ENCODE assay signal across 24 cellular contexts in genomic region chr11:130637566-130637965, GRCh38.
DNase-seq lines count a peak whose midpoint lies in the region; ATAC-seq, FAIRE-seq and TF ChIP-seq lines count a peak whose summit lies in the region.
"Had no signal": no experiment of that assay in that cellular context is flagged by ENCODE, and none has a peak within 500 bp of the region (broad histone marks: within the 10 kb centered on the region; RNA-seq: fewer than 3 reads in every experiment).

No MANE protein-coding gene starts in this region.

- no peak for DNase-seq in PC-3
- no peak for DNase-seq in mammary epithelial cell
- DNase-seq in osteocyte (ENCODE audit: extremely low spot score, unreplicated experiment) = no peak
- DNase-seq in small intestine = no peak
- no peak for DNase-seq in SW 1271 (lab: John Stamatoyannopoulos, UW)
- DNase-seq: amygdala; effector memory CD8-positive, alpha-beta T cell; erythroblast; glutamatergic neuron; left lung; NCI-H1092 treated with DMSO at 0.1 percent for 48 hours; NCI-H1694 treated with DMSO at 0.1 percent for 48 hours; NCI-H510A; psoas muscle; stimulated activated naive CD4-positive, alpha-beta T cell treated with Interleukin-2 at 50 U/mL for 16 hours; upper lobe of left lung had no signal

- H3K36me3 ChIP-seq in PC-3 (ENCODE audit: low read depth, low read length) (no peaks in the 10 kb centered on the region), mammary epithelial cell (ENCODE audit: insufficient read depth, low read length) (no peaks in the 10 kb centered on the region), small intestine (ENCODE audit: control insufficient read depth in 2 of 2, insufficient read depth in 2 of 2, low read length in 2 of 2) (no peaks in the 10 kb centered on the region)
- H3K36me3 ChIP-seq: BLaER1 treated with 17β-estradiol and CSF1 and Interleukin-3, amounts not matched to agents 10 nM and 100 nM; left lung; neutrophil; suprapubic skin; upper lobe of left lung had no signal

- no peaks in the 10 kb centered on the region for H3K36me3 Mint-ChIP-seq in osteocyte (ENCODE audit: unreplicated experiment)
- H3K36me3 Mint-ChIP-seq: activated naive CD4-positive, alpha-beta T cell treated with anti-CD3 and anti-CD28 coated beads, Interleukin-2, amount 50 U/mL, for 72 hours had no signal

- peaks cover 58% of the 10 kb centered on the region for H3K4me1 ChIP-seq in PC-3 (ENCODE audit: insufficient read depth, low read length)
- H3K4me1 ChIP-seq in mammary epithelial cell (ENCODE audit: insufficient read depth, low read length) = peaks cover 47% of the 10 kb centered on the region
- no peaks in the 10 kb centered on the region for H3K4me1 ChIP-seq in small intestine (ENCODE audit: control insufficient read depth in 2 of 2, insufficient read depth in 1 of 2, low read depth in 1 of 2, low read length in 1 of 2)
- H3K4me1 ChIP-seq: suprapubic skin had no signal

- dilution Hi-C loops in mammary epithelial cell (cut with HindIII; ENCODE audit: low sequenced_read_pairs) = loop anchor here (5.0 kb wide), 2 partner anchors 35 to 40 kb away; no protein-coding TSS in a partner anchor

- no peak overlapping the region for H3K4me3 Mint-ChIP-seq in osteocyte (ENCODE audit: unreplicated experiment)
- H3K4me3 Mint-ChIP-seq: activated CD4-positive, alpha-beta T cell treated with anti-CD3 and anti-CD28 coated beads, Interleukin-2, amount 10 ng/mL, durations not matched to agents 24 days and 14 days; effector memory CD8-positive, alpha-beta T cell had no signal

- H3K27ac ChIP-seq in PC-3 (ENCODE audit: low read length) (peak overlapping the region; percentile 97), mammary epithelial cell (ENCODE audit: insufficient read depth, low read depth, low read length) (peak overlapping the region; percentile 90), small intestine (ENCODE audit: low read depth in 1 of 2, low read length in 1 of 2) (no peak overlapping the region)
- H3K27ac ChIP-seq: BLaER1 treated with 17β-estradiol and CSF1 and Interleukin-3, amounts not matched to agents 10 nM and 100 nM; coronary artery; neutrophil; psoas muscle; suprapubic skin; upper lobe of left lung had no signal

- peaks cover 17% of the 10 kb centered on the region for H3F3A ChIP-seq in PC-3 (ENCODE audit: low read length, unreplicated experiment)

- no peak for FAIRE-seq in small intestine (lab: Jason Lieb, UNC)

- H4K20me1 ChIP-seq in PC-3 (ENCODE audit: low read length) (no peaks in the 10 kb centered on the region), mammary epithelial cell (ENCODE audit: insufficient read depth, low read length) (no peaks in the 10 kb centered on the region)
- H4K20me1 ChIP-seq: BLaER1 treated with 17β-estradiol and CSF1 and Interleukin-3, amounts not matched to agents 10 nM and 100 nM had no signal

- BruUV-seq in PC-3 (replicated peaks; lab: Mats Ljungman, UMichigan) (no TSS peak), mammary epithelial cell (replicated peaks; lab: Mats Ljungman, UMichigan) (no TSS peak)

- H3K9me3 ChIP-seq in PC-3 (ENCODE audit: low read length) (no peaks in the 10 kb centered on the region), mammary epithelial cell (replicated peaks; ENCODE audit: insufficient read depth, low read length) (no peaks in the 10 kb centered on the region), small intestine (ENCODE audit: control insufficient read depth, low read depth) (no peaks in the 10 kb centered on the region)
- H3K9me3 ChIP-seq: BLaER1 treated with 17β-estradiol and CSF1 and Interleukin-3, amounts not matched to agents 10 nM and 100 nM; left lung; neutrophil; psoas muscle; suprapubic skin; upper lobe of left lung had no signal

- peaks cover 70% of the 10 kb centered on the region for H3K4me1 Mint-ChIP-seq in osteocyte (ENCODE audit: unreplicated experiment)

- no peaks in the 10 kb centered on the region for H3K9me2 ChIP-seq in PC-3 (replicated peaks; ENCODE audit: low read length)

- H3K4me2 ChIP-seq in PC-3 (ENCODE audit: low read length) = peak overlapping the region; percentile 50
- H3K4me2 ChIP-seq in mammary epithelial cell (ENCODE audit: insufficient read depth, low read depth, low read length) = peak overlapping the region; percentile 12
- H3K4me2 ChIP-seq: BLaER1 treated with 17β-estradiol and CSF1 and Interleukin-3, amounts not matched to agents 10 nM and 100 nM had no signal

- 89% methylated on average over 7 of the region's 7 CpGs for WGBS in mammary epithelial cell (ENCODE audit: low coverage, missing lambda C conversion rate)
- 91 to 93% (median 92%) methylated on average over 7 of the region's 7 CpGs for WGBS in small intestine, 3 donors

- H3K27me3 ChIP-seq in PC-3 (ENCODE audit: low read length) (no peaks in the 10 kb centered on the region), mammary epithelial cell (ENCODE audit: insufficient read depth, low read length) (no peaks in the 10 kb centered on the region), small intestine (ENCODE audit: control insufficient read depth in 2 of 2, insufficient read depth in 2 of 2, low read length in 2 of 2) (no peaks in the 10 kb centered on the region)
- H3K27me3 ChIP-seq: BLaER1 treated with 17β-estradiol and CSF1 and Interleukin-3, amounts not matched to agents 10 nM and 100 nM; neutrophil; suprapubic skin; upper lobe of left lung had no signal

- H2AFZ ChIP-seq in PC-3 (ENCODE audit: low read length) = no peak overlapping the region
- H2AFZ ChIP-seq in mammary epithelial cell (ENCODE audit: low read depth, low read length) = no peak overlapping the region

- POLR2A ChIA-PET in PC-3 (lab: Charles Lee; ENCODE audit: unreplicated experiment) = interaction anchor here (0.6 kb wide), 2 partner anchors 64 to 138 kb away, joined by 3 to 8 read pairs; no protein-coding TSS in a partner anchor

- H3K9me3 Mint-ChIP-seq in osteocyte (ENCODE audit: unreplicated experiment) = no peaks in the 10 kb centered on the region
- H3K9me3 Mint-ChIP-seq: activated CD4-positive, alpha-beta T cell treated with anti-CD3 and anti-CD28 coated beads, Interleukin-2, amount 10 ng/mL, durations not matched to agents 24 days and 14 days; activated naive CD4-positive, alpha-beta T cell treated with anti-CD3 and anti-CD28 coated beads, Interleukin-2, amount 50 U/mL, for 72 hours; effector memory CD8-positive, alpha-beta T cell had no signal

- peaks cover 22% of the 10 kb centered on the region; the same call in 1 of the 2 replicates for H3K79me2 ChIP-seq in PC-3 (ENCODE audit: low read length)
- no peaks in the 10 kb centered on the region for H3K79me2 ChIP-seq in mammary epithelial cell (ENCODE audit: insufficient read depth, low read length)

- intact Hi-C loops in PC-3 (cut with micrococcal nuclease) (loop anchor here (1.0 to 10.0 kb wide), 9 partner anchors 9 to 210 kb away; no protein-coding TSS in a partner anchor), mammary epithelial cell (cut with micrococcal nuclease) (loop anchor here (2.0 to 10.0 kb wide), 3 partner anchors 35 to 210 kb away; no protein-coding TSS in a partner anchor)

- H3K4me3 ChIP-seq in PC-3 (ENCODE audit: low read length) (no peak overlapping the region), mammary epithelial cell (replicated peaks in 1 of 3; ENCODE audit: insufficient read depth in 1 of 3, low read depth in 2 of 3, low read length in 3 of 3) (no peak overlapping the region), small intestine (ENCODE audit: low read depth in 1 of 2, low read length in 2 of 2) (no peak overlapping the region)
- H3K4me3 ChIP-seq: BLaER1 treated with 17β-estradiol and CSF1 and Interleukin-3, amounts not matched to agents 10 nM and 100 nM; coronary artery; left lung; psoas muscle; suprapubic skin; upper lobe of left lung had no signal

- TF ChIP-seq CTCF in PC-3 (conservative IDR thresholded peaks at IDR 0.05; ENCODE audit: low read depth, low read length) (no peak), mammary epithelial cell (conservative IDR thresholded peaks at IDR 0.05 in 1 of 2, IDR thresholded peaks at IDR 0.05 in 1 of 2; ENCODE audit: extremely low read depth in 1 of 2, insufficient read depth in 1 of 2, low read depth in 1 of 2, low read length in 2 of 2) (no peak), osteocyte (IDR thresholded peaks at IDR 0.05) (no peak)

- H3K9ac ChIP-seq in PC-3 (ENCODE audit: low read length) = peak overlapping the region; percentile 93
- no peak overlapping the region for H3K9ac ChIP-seq in mammary epithelial cell (ENCODE audit: insufficient read depth, low read length)
- H3K9ac ChIP-seq: BLaER1 treated with 17β-estradiol and CSF1 and Interleukin-3, amounts not matched to agents 10 nM and 100 nM had no signal

- no peaks in the 10 kb centered on the region for H3K27me3 Mint-ChIP-seq in osteocyte (ENCODE audit: unreplicated experiment)
- H3K27me3 Mint-ChIP-seq: activated CD4-positive, alpha-beta T cell treated with anti-CD3 and anti-CD28 coated beads, Interleukin-2, amount 10 ng/mL, durations not matched to agents 24 days and 14 days had no signal

- H3K27ac Mint-ChIP-seq in osteocyte (ENCODE audit: unreplicated experiment) = peak overlapping the region; percentile 43
- H3K27ac Mint-ChIP-seq: activated naive CD4-positive, alpha-beta T cell treated with anti-CD3 and anti-CD28 coated beads, Interleukin-2, amount 50 U/mL, for 72 hours; effector memory CD8-positive, alpha-beta T cell had no signal

- CTCF ChIA-PET in PC-3 (lab: Charles Lee) (interaction anchor here (0.5 to 1.3 kb wide), 3 partner anchors 164 to 190 kb away, joined by 3 to 18 read pairs (median 5); no protein-coding TSS in a partner anchor), mammary epithelial cell (lab: Charles Lee; ENCODE audit: low non-redundant PET) (no interaction called here)

- in situ Hi-C loops in mammary epithelial cell (cut with MboI; ENCODE audit: low sequenced_read_pairs in 2 of 2) = no loop called here

- ATAC-seq in GM19324 (IDR thresholded peaks at IDR 0.05; ENCODE audit: low FRiP score, unreplicated experiment) (peak; percentile 5), PC-3 (no peak), GM18909 (IDR thresholded peaks at IDR 0.05; ENCODE audit: poor library complexity, unreplicated experiment) (no peak)
- ATAC-seq: effector memory CD8-positive, alpha-beta T cell had no signal

Comparison
In these comparisons a context has a peak if more than half of its experiments do, and no peak if none do; other contexts are left out.
1. H3K27ac ChIP-seq: peak in PC-3 (single experiment) and mammary epithelial cell (single experiment); none in small intestine (0 of 2).